ENCODE assay signal across 7 cellular contexts in genomic region chr5:179827684-179828083, GRCh38. TPM values are rescaled to one million over a fixed set of nuclear protein-coding genes. Genes with fewer than 3 reads are reported as not detected.
A peak's percentile ranks its signal among the peaks of the same experiment; 100 is the strongest.
DNase-seq lines count a peak whose midpoint lies in the region; ATAC-seq and TF ChIP-seq lines count a peak whose summit lies in the region.

No MANE protein-coding gene starts in this region.

- peaks cover 7% of the 10 kb centered on the region for H3K9me3 ChIP-seq in KOPT-K1 (ENCODE audit: insufficient read depth, low read length, poor library complexity, severe bottlenecking)
- H3K9me3 ChIP-seq in left ventricle myocardium inferior (replicated peaks) = no peaks in the 10 kb centered on the region

- no peaks in the 10 kb centered on the region for H3K27me3 Mint-ChIP-seq in activated CD4-positive, alpha-beta T cell treated with anti-CD3 and anti-CD28 coated beads, Interleukin-2, amount 10 ng/mL, durations not matched to agents 24 days and 14 days
- H3K27me3 Mint-ChIP-seq in stimulated activated memory B cell treated with anti-CD40 and anti-IgM and Interleukin-4, amounts not matched to agents 10 μg/mL and 1 μg/mL and 100 μg/mL, for 72 hours = no peaks in the 10 kb centered on the region

- H3K4me3 Mint-ChIP-seq in activated CD4-positive, alpha-beta T cell treated with anti-CD3 and anti-CD28 coated beads, Interleukin-2, amount 10 ng/mL, durations not matched to agents 24 days and 14 days = peak overlapping the region; percentile 15
- H3K4me3 Mint-ChIP-seq in stimulated activated memory B cell treated with anti-CD40 and anti-IgM and Interleukin-4, amounts not matched to agents 10 μg/mL and 1 μg/mL and 100 μg/mL, for 72 hours = no peak overlapping the region

- H3K36me3 Mint-ChIP-seq in activated CD4-positive, alpha-beta T cell treated with anti-CD3 and anti-CD28 coated beads, Interleukin-2, amount 10 ng/mL, durations not matched to agents 24 days and 14 days (ENCODE audit: low read depth) = peaks cover 85% of the 10 kb centered on the region
- H3K36me3 Mint-ChIP-seq in stimulated activated memory B cell treated with anti-CD40 and anti-IgM and Interleukin-4, amounts not matched to agents 10 μg/mL and 1 μg/mL and 100 μg/mL, for 72 hours = peaks cover 90% of the 10 kb centered on the region

- H3K27me3 ChIP-seq in left ventricle myocardium inferior (ENCODE audit: low read depth) = no peaks in the 10 kb centered on the region

- H3K36me3 ChIP-seq in KOPT-K1 (ENCODE audit: insufficient read depth, low read length) = peaks cover 77% of the 10 kb centered on the region
- H3K36me3 ChIP-seq in left ventricle myocardium inferior = peaks cover 100% of the 10 kb centered on the region

- peaks cover 19% of the 10 kb centered on the region for H3K4me1 Mint-ChIP-seq in activated CD4-positive, alpha-beta T cell treated with anti-CD3 and anti-CD28 coated beads, Interleukin-2, amount 10 ng/mL, durations not matched to agents 24 days and 14 days
- H3K4me1 Mint-ChIP-seq in stimulated activated memory B cell treated with anti-CD40 and anti-IgM and Interleukin-4, amounts not matched to agents 10 μg/mL and 1 μg/mL and 100 μg/mL, for 72 hours = peaks cover 43% of the 10 kb centered on the region

- intact Hi-C loops in activated CD4-positive, alpha-beta T cell treated with anti-CD3 and anti-CD28 coated beads, Interleukin-2, amount 10 ng/mL, durations not matched to agents 24 days and 14 days (cut with micrococcal nuclease) = no loop called here
- intact Hi-C loops in left ventricle myocardium inferior (cut with micrococcal nuclease) = no loop called here

- no peak for TF ChIP-seq CTCF in left ventricle myocardium inferior (IDR thresholded peaks at IDR 0.05; ENCODE audit: borderline replicate concordance)

- DNase-seq in activated CD4-positive, alpha-beta T cell treated with anti-CD3 and anti-CD28 coated beads, Interleukin-2, amount 10 ng/mL, durations not matched to agents 24 days and 14 days = peak; percentile 57
- DNase-seq in left ventricle myocardium inferior (no peak), NCI-H2227 treated with DMSO at 0.1 percent for 48 hours (lab: John Stamatoyannopoulos, UW) (no peak)

- H3K4me1 ChIP-seq in left ventricle myocardium inferior = peaks cover 97% of the 10 kb centered on the region

- no peaks in the 10 kb centered on the region for H3K9me3 Mint-ChIP-seq in activated CD4-positive, alpha-beta T cell treated with anti-CD3 and anti-CD28 coated beads, Interleukin-2, amount 10 ng/mL, durations not matched to agents 24 days and 14 days
- no peaks in the 10 kb centered on the region for H3K9me3 Mint-ChIP-seq in stimulated activated memory B cell treated with anti-CD40 and anti-IgM and Interleukin-4, amounts not matched to agents 10 μg/mL and 1 μg/mL and 100 μg/mL, for 72 hours

- H3K4me3 ChIP-seq in left ventricle myocardium inferior = no peak overlapping the region

- H3K27ac Mint-ChIP-seq in activated CD4-positive, alpha-beta T cell treated with anti-CD3 and anti-CD28 coated beads, Interleukin-2, amount 10 ng/mL, durations not matched to agents 24 days and 14 days = peak overlapping the region; percentile 79
- peak overlapping the region; percentile 30 for H3K27ac Mint-ChIP-seq in stimulated activated memory B cell treated with anti-CD40 and anti-IgM and Interleukin-4, amounts not matched to agents 10 μg/mL and 1 μg/mL and 100 μg/mL, for 72 hours

- no peak for ATAC-seq in stimulated activated memory B cell treated with anti-CD40 and anti-IgM and Interleukin-4, amounts not matched to agents 10 μg/mL and 1 μg/mL and 100 μg/mL, for 72 hours
- no peak for ATAC-seq in HG03460 (IDR thresholded peaks at IDR 0.05; ENCODE audit: unreplicated experiment)
- no peak for ATAC-seq in GM21381 (IDR thresholded peaks at IDR 0.05; ENCODE audit: unreplicated experiment)

- H3K27ac ChIP-seq in KOPT-K1 (ENCODE audit: low read depth, low read length, poor library complexity, severe bottlenecking) = peak overlapping the region; percentile 63
- H3K27ac ChIP-seq in left ventricle myocardium inferior (replicated peaks) = peak overlapping the region; percentile 30

RNA-seq across cellular contexts. Expression of gene SQSTM1, which starts 7.0 kb away (rescaled TPM):
- total RNA-seq in activated CD4-positive, alpha-beta T cell treated with anti-CD3 and anti-CD28 coated beads, Interleukin-2, amount 10 ng/mL, durations not matched to agents 24 days and 14 days = 177 and 183 TPM in 2 replicates
- total RNA-seq in left ventricle myocardium inferior = 438 TPM

RNA-seq across cellular contexts. Expression of gene MGAT4B, which starts 21.0 kb away (rescaled TPM):
- 126 and 134 TPM in 2 replicates for total RNA-seq in activated CD4-positive, alpha-beta T cell treated with anti-CD3 and anti-CD28 coated beads, Interleukin-2, amount 10 ng/mL, durations not matched to agents 24 days and 14 days
- 98.7 TPM for total RNA-seq in left ventricle myocardium inferior

RNA-seq across cellular contexts. Expression of gene MRNIP, which starts 30.9 kb away (rescaled TPM):
- 27.6 and 27.8 TPM in 2 replicates for total RNA-seq in activated CD4-positive, alpha-beta T cell treated with anti-CD3 and anti-CD28 coated beads, Interleukin-2, amount 10 ng/mL, durations not matched to agents 24 days and 14 days
- total RNA-seq in left ventricle myocardium inferior = 13.1 TPM

RNA-seq across cellular contexts. Expression of gene LTC4S, which starts 33.9 kb away (rescaled TPM):
- 0.88 and 1.6 TPM in 2 replicates for total RNA-seq in activated CD4-positive, alpha-beta T cell treated with anti-CD3 and anti-CD28 coated beads, Interleukin-2, amount 10 ng/mL, durations not matched to agents 24 days and 14 days
- 10.9 TPM for total RNA-seq in left ventricle myocardium inferior
